ENCODE assay signal across 8 cellular contexts in genomic region chr5:32537437-32538029, GRCh38. TPM values are rescaled to one million over a fixed set of nuclear protein-coding genes. Genes with fewer than 3 reads are reported as not detected.
DNase-seq lines count a peak whose midpoint lies in the region; ATAC-seq, FAIRE-seq and TF ChIP-seq lines count a peak whose summit lies in the region.
"Not testable (repeated sequence)": the region's sequence is repeated elsewhere in the genome, so short reads cannot be mapped to it uniquely, and the experiment has no call there.

No MANE protein-coding gene starts in this region.

- H3K27ac Mint-ChIP-seq in activated naive CD4-positive, alpha-beta T cell treated with anti-CD3 and anti-CD28 coated beads for 36 hours = peak overlapping the region; percentile 79

- CTCF ChIA-PET in activated naive CD4-positive, alpha-beta T cell treated with anti-CD3 and anti-CD28 coated beads for 36 hours (lab: Charles Lee) = interaction anchor here (1.6 to 1.7 kb wide), 2 partner anchors 48 to 52 kb away, joined by 7 to 10 read pairs; no protein-coding TSS in a partner anchor

- H3K4me1 Mint-ChIP-seq in activated naive CD4-positive, alpha-beta T cell treated with anti-CD3 and anti-CD28 coated beads for 36 hours (ENCODE audit: low read depth) = peaks cover 63% of the 10 kb centered on the region

- H3K36me3 Mint-ChIP-seq in activated naive CD4-positive, alpha-beta T cell treated with anti-CD3 and anti-CD28 coated beads for 36 hours (ENCODE audit: low read depth) = not testable (repeated sequence)

- not testable (repeated sequence) for H3K4me3 ChIP-seq in fibroblast of the aortic adventitia (ENCODE audit: low read depth, low read length)

- peak; percentile 45 for FAIRE-seq in RCC 7860 (lab: Jason Lieb, UNC)

- intact Hi-C loops in activated naive CD4-positive, alpha-beta T cell treated with anti-CD3 and anti-CD28 coated beads for 36 hours (cut with micrococcal nuclease) = loop anchor here (2.0 to 5.0 kb wide), 2 partner anchors 47 to 905 kb away; partner anchors contain the start of gene TARS1

- DNase-seq in DMS53 (lab: John Stamatoyannopoulos, UW) = peak; percentile 49
- peak; percentile 84 for DNase-seq in HT1080 (ENCODE audit: low read depth)
- peak; percentile 61 for DNase-seq in RCC 7860 (ENCODE audit: low spot score)
- peak; percentile 40 for DNase-seq in activated naive CD4-positive, alpha-beta T cell treated with anti-CD3 and anti-CD28 coated beads for 36 hours
- peak; percentile 80 for DNase-seq in fibroblast of the aortic adventitia (ENCODE audit: low read depth)
- DNase-seq in stimulated activated naive CD8-positive, alpha-beta T cell treated with anti-CD3 and anti-CD28 coated beads, Interleukin-15, Interleukin-2, amounts not matched to agents 100 U/mL and 50 U/mL, for 24 hours = not testable (repeated sequence)

- TF ChIP-seq CTCF in fibroblast of the aortic adventitia (IDR thresholded peaks at IDR 0.05; ENCODE audit: insufficient read depth, low read length) = not testable (repeated sequence)

- H3K9me3 Mint-ChIP-seq in activated naive CD4-positive, alpha-beta T cell treated with anti-CD3 and anti-CD28 coated beads for 36 hours = not testable (repeated sequence)

- H3K4me3 Mint-ChIP-seq in activated naive CD4-positive, alpha-beta T cell treated with anti-CD3 and anti-CD28 coated beads for 36 hours = not testable (repeated sequence)

- not testable (repeated sequence) for H3K27me3 Mint-ChIP-seq in activated naive CD4-positive, alpha-beta T cell treated with anti-CD3 and anti-CD28 coated beads for 36 hours (ENCODE audit: low read depth)

- ATAC-seq in GM19397 (IDR thresholded peaks at IDR 0.05; ENCODE audit: unreplicated experiment) (peak; percentile 23), HG02798 (IDR thresholded peaks at IDR 0.05; ENCODE audit: poor library complexity, unreplicated experiment) (peak; percentile 15)
- peak; percentile 65 for ATAC-seq in stimulated activated naive CD8-positive, alpha-beta T cell treated with anti-CD3 and anti-CD28 coated beads, Interleukin-15, Interleukin-2, amounts not matched to agents 100 U/mL and 50 U/mL, for 24 hours

RNA-seq across cellular contexts. Expression of gene SUB1, which starts 47.8 kb away (rescaled TPM):
- total RNA-seq in HT1080 (2014; rRNA removed; shearing (Covaris generic)) = 304 TPM in 2 replicates
- 382 and 466 TPM in 2 replicates for polyA plus RNA-seq in HT1080 (2015; cell fraction: cytosol; rRNA removed)
- 234 and 274 TPM in 2 replicates for polyA plus RNA-seq in HT1080 (2015; cell fraction: nucleus; rRNA removed)
- 100 to 1,000 TPM; 397 to 400 TPM for total RNA-seq in activated naive CD4-positive, alpha-beta T cell treated with anti-CD3 and anti-CD28 coated beads for 36 hours
- total RNA-seq in fibroblast of the aortic adventitia (ENCODE audit: low replicate concordance) = 313 and 807 TPM in 2 replicates

Comparison
In these comparisons a context has a peak if more than half of its experiments do, and no peak if none do; other contexts are left out.
1. ATAC-seq: peak in every context shown above with its lines; median percentile 65 in stimulated activated naive CD8-positive, alpha-beta T cell treated with anti-CD3 and anti-CD28 coated beads, Interleukin-15, Interleukin-2, amounts not matched to agents 100 U/mL and 50 U/mL, for 24 hours; 23 in GM19397; 15 in HG02798.